ENCODE assay signal across 23 cellular contexts in the genomic region with DNA sequence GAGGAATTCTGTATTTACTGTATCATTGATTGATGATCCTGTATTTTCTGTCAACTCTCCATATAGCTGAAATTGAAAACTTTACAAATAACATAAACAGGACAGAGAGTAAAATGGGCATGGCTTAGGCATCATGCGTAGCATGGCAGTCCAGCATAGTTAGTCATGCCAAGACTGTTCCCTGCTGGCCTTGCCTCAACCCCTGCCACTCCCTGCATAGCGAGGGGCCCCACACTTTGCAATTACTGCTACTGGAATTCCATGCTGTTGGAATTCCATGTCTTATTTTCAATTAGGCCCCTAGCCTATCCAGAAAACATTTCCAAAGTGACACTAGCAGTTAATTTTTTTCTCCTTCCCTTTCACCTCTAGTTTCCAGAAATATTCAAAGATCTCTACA. TPM values are rescaled to one million over a fixed set of nuclear protein-coding genes. Genes with fewer than 3 reads are reported as not detected.
"Had no signal": no experiment of that assay in that cellular context is flagged by ENCODE, and none has a peak within 500 bp of the region (broad histone marks: within the 10 kb centered on the region; RNA-seq: fewer than 3 reads in every experiment).

No MANE protein-coding gene starts in this region.

- DNase-seq: NCI-H1092, NCI-H1105 treated with DMSO at 0.1 percent for 48 hours, NCI-H1417 treated with DMSO at 0.1 percent for 48 hours, NCI-H146, NCI-H1694 treated with DMSO at 0.1 percent for 48 hours, NCI-H1930, NCI-H2081, NCI-H2107, NCI-H2171, NCI-H226, NCI-H446, NCI-H510A, NCI-H524 treated with DMSO at 0.1 percent for 48 hours, NCI-H69, NCI-H774, PC-3, SHP77 had no signal

- H3K4me3 ChIP-seq: K562 had no signal

- FAIRE-seq: HTR-8/SVneo, K562 had no signal

- H3K27ac ChIP-seq: HL-60, RWPE1 had no signal

RNA-seq across cellular contexts. Expression of gene SOX11, which starts 15.1 kb away (rescaled TPM):
- total RNA-seq: MCF 10A, PC-3 had no signal
- polyA plus RNA-seq: IgD-negative memory B cell, K562 had no signal
